ENCODE assay signal across 26 cellular contexts in genomic region chr11:65216830-65217229, GRCh38. TPM values are rescaled to one million over a fixed set of nuclear protein-coding genes. Genes with fewer than 3 reads are reported as not detected.
DNase-seq lines count a peak whose midpoint lies in the region; ATAC-seq, FAIRE-seq and TF ChIP-seq lines count a peak whose summit lies in the region.
"Had no signal": no experiment of that assay in that cellular context is flagged by ENCODE, and none has a peak within 500 bp of the region (broad histone marks: within the 10 kb centered on the region; RNA-seq: fewer than 3 reads in every experiment).

No MANE protein-coding gene starts in this region.

- no peak overlapping the region for H3K4me2 ChIP-seq in GM12878 (ENCODE audit: control insufficient read depth, insufficient read depth)
- H3K4me2 ChIP-seq: BLaER1, KMS-11 had no signal

- 45% methylated on average over 3 of the region's 6 CpGs for WGBS in GM12878 (ENCODE audit: insufficient coverage, insufficient replicate concordance, low lambda C conversion rate, missing lambda C conversion rate)

- POLR2A ChIA-PET in activated CD4-positive, alpha-beta memory T cell treated with anti-CD3 and anti-CD28 coated beads for 36 hours (lab: Charles Lee), result no interaction called here
- POLR2A ChIA-PET in activated CD4-positive, alpha-beta memory T cell treated with anti-CD3 and anti-CD28 coated beads, Interleukin-2, amount 10 ng/mL, durations not matched to agents 7 days and 5 days (lab: Charles Lee), result no interaction called here
- POLR2A ChIA-PET in HEK293 (lab: Yijun Ruan, JAX) (no interaction called here), GM12878 (lab: Charles Lee) (no interaction called here)

- intact Hi-C loops in activated CD4-positive, alpha-beta memory T cell treated with anti-CD3 and anti-CD28 coated beads for 36 hours (cut with micrococcal nuclease), result no loop called here
- intact Hi-C loops in GM12878 (cut with micrococcal nuclease; ENCODE audit: unreplicated experiment), result no loop called here
- intact Hi-C loops in sciatic nerve (cut with DNase I), result no loop called here

- in situ Hi-C loops in GM12878 (cut with MboI), result no loop called here

- RAD21 ChIA-PET in GM12878 (lab: Charles Lee; ENCODE audit: unreplicated experiment), result no interaction called here

- FAIRE-seq in GM12878 (lab: Jason Lieb, UNC), result no peak
- FAIRE-seq: A204.1, islet of Langerhans had no signal

- ATAC-seq in GM12878, result 0 out of 3 replicates have a peak, but pooled peaks have one; percentile 20
- no peak for ATAC-seq in sciatic nerve
- no peak for ATAC-seq in GM18519 (IDR thresholded peaks at IDR 0.05; ENCODE audit: low FRiP score, unreplicated experiment)
- ATAC-seq: SK-N-SH treated with all-trans-retinoic acid at 6 μM for 48 hours had no signal

- H3K27me3 Mint-ChIP-seq in activated CD4-positive, alpha-beta memory T cell treated with anti-CD3 and anti-CD28 coated beads for 36 hours, result peaks cover 3% of the 10 kb centered on the region
- H3K27me3 Mint-ChIP-seq in activated CD4-positive, alpha-beta memory T cell treated with anti-CD3 and anti-CD28 coated beads, Interleukin-2, amount 10 ng/mL, durations not matched to agents 7 days and 5 days, result peaks cover 2% of the 10 kb centered on the region
- H3K27me3 Mint-ChIP-seq: central memory CD8-positive, alpha-beta T cell had no signal

- H3K27ac Mint-ChIP-seq in activated CD4-positive, alpha-beta memory T cell treated with anti-CD3 and anti-CD28 coated beads for 36 hours, result peak overlapping the region; percentile 6
- H3K27ac Mint-ChIP-seq in activated CD4-positive, alpha-beta memory T cell treated with anti-CD3 and anti-CD28 coated beads, Interleukin-2, amount 10 ng/mL, durations not matched to agents 7 days and 5 days, result no peak overlapping the region
- H3K27ac Mint-ChIP-seq: activated naive CD4-positive, alpha-beta T cell treated with anti-CD3 and anti-CD28 coated beads for 36 hours had no signal

- CTCF ChIA-PET in activated CD4-positive, alpha-beta memory T cell treated with anti-CD3 and anti-CD28 coated beads for 36 hours (lab: Charles Lee), result no interaction called here
- CTCF ChIA-PET in activated CD4-positive, alpha-beta memory T cell treated with anti-CD3 and anti-CD28 coated beads, Interleukin-2, amount 10 ng/mL, durations not matched to agents 7 days and 5 days (lab: Charles Lee), result no interaction called here
- CTCF ChIA-PET in HEK293 (lab: Yijun Ruan, JAX), result interaction anchor here (0.5 to 0.6 kb wide), 2 partner anchors 294 to 371 kb away, joined by 3 to 4 read pairs; no protein-coding TSS in a partner anchor
- CTCF ChIA-PET in GM12878 (lab: Yijun Ruan, JAX), result interaction anchor here (0.6 kb wide), 1 partner anchor 55 kb away, joined by 3 read pairs; no protein-coding TSS in a partner anchor

- H3K9me3 Mint-ChIP-seq in activated CD4-positive, alpha-beta memory T cell treated with anti-CD3 and anti-CD28 coated beads for 36 hours, result peaks cover 4% of the 10 kb centered on the region
- H3K9me3 Mint-ChIP-seq in activated CD4-positive, alpha-beta memory T cell treated with anti-CD3 and anti-CD28 coated beads, Interleukin-2, amount 10 ng/mL, durations not matched to agents 7 days and 5 days, result no peaks in the 10 kb centered on the region
- H3K9me3 Mint-ChIP-seq: central memory CD8-positive, alpha-beta T cell had no signal

- no peak overlapping the region for H3K4me3 ChIP-seq in HEK293 (ENCODE audit: low read depth, low read length)
- H3K4me3 ChIP-seq in GM12878, result no peak overlapping the region
- H3K4me3 ChIP-seq: BLaER1, right atrium auricular region had no signal

- TF ChIP-seq CTCF in HEK293 (tag by site-specific recombination; IDR thresholded peaks at IDR 0.05) (no peak), GM12878 (IDR thresholded peaks at IDR 0.05 in 2 of 3, conservative IDR thresholded peaks at IDR 0.05 in 1 of 3; ENCODE audit: control insufficient read depth in 2 of 3, extremely low read depth in 1 of 3, insufficient read depth in 1 of 3, low read depth in 3 of 3, low read length in 3 of 3) (no peak)

- SMC1A ChIA-PET in GM12878 (lab: Charles Lee; ENCODE audit: uncharacterized antibody, unreplicated experiment), result no interaction called here

- no peak for DNase-seq in activated CD4-positive, alpha-beta memory T cell treated with anti-CD3 and anti-CD28 coated beads for 36 hours
- no peak for DNase-seq in activated CD4-positive, alpha-beta memory T cell treated with anti-CD3 and anti-CD28 coated beads, Interleukin-2, amount 10 ng/mL, durations not matched to agents 7 days and 5 days
- DNase-seq in GM12878 (ENCODE audit: low read depth, low spot score) (no peak), sciatic nerve (ENCODE audit: low spot score) (peak; percentile 32), SKM-1 treated with dmso at 0.1 percent for 144 hours (lab: John Stamatoyannopoulos, UW; ENCODE audit: unreplicated experiment) (no peak), SIG-M5 (lab: John Stamatoyannopoulos, UW) (no peak)
- DNase-seq: activated naive CD4-positive, alpha-beta T cell treated with anti-CD3 and anti-CD28 coated beads for 36 hours; aorta; foreskin fibroblast; hippocampal formation; NCI-H1048; NCI-H2081 treated with DMSO at 0.1 percent for 48 hours; RPMI8226; T1000 had no signal

- TF ChIP-seq POLR2A in GM12878 (IDR thresholded peaks at IDR 0.05; ENCODE audit: low read depth, low read length), result no peak

- H4K20me1 ChIP-seq in GM12878 (ENCODE audit: control insufficient read depth, insufficient read depth), result no peaks in the 10 kb centered on the region
- H4K20me1 ChIP-seq: BLaER1 had no signal

- no peak overlapping the region for H2AFZ ChIP-seq in GM12878 (ENCODE audit: control insufficient read depth, low read depth, low read length)

- H3K9me3 ChIP-seq in HEK293 (ENCODE audit: control insufficient read depth, insufficient read depth, low read depth, low read length) (no peaks in the 10 kb centered on the region), GM12878 (replicated peaks; ENCODE audit: control insufficient read depth, insufficient read depth, low read length) (no peaks in the 10 kb centered on the region)
- H3K9me3 ChIP-seq: BLaER1, right atrium auricular region had no signal

- H3K4me1 ChIP-seq in HEK293 (ENCODE audit: control insufficient read depth, insufficient read depth, low read length), result no peaks in the 10 kb centered on the region; the same call in 1 of the 2 replicates
- peaks cover 7% of the 10 kb centered on the region for H3K4me1 ChIP-seq in GM12878 (ENCODE audit: control insufficient read depth, insufficient read depth, low read length)
- H3K4me1 ChIP-seq: right atrium auricular region had no signal

- H3K4me3 Mint-ChIP-seq in activated CD4-positive, alpha-beta memory T cell treated with anti-CD3 and anti-CD28 coated beads for 36 hours, result no peak overlapping the region
- no peak overlapping the region for H3K4me3 Mint-ChIP-seq in activated CD4-positive, alpha-beta memory T cell treated with anti-CD3 and anti-CD28 coated beads, Interleukin-2, amount 10 ng/mL, durations not matched to agents 7 days and 5 days
- H3K4me3 Mint-ChIP-seq: activated naive CD4-positive, alpha-beta T cell treated with anti-CD3 and anti-CD28 coated beads for 36 hours; central memory CD8-positive, alpha-beta T cell had no signal

- no peak for TF ChIP-seq EP300 in GM12878 (IDR thresholded peaks at IDR 0.05; ENCODE audit: borderline replicate concordance in 1 of 2, control insufficient read depth in 1 of 2, low read depth in 2 of 2, low read length in 2 of 2)

- BruUV-seq in GM12878 (replicated peaks; lab: Mats Ljungman, UMichigan), result no TSS peak

- H3K27me3 ChIP-seq in GM12878 (replicated peaks in 1 of 2; ENCODE audit: control insufficient read depth in 2 of 2, insufficient read depth in 2 of 2, low read length in 1 of 2), result no peaks in the 10 kb centered on the region
- H3K27me3 ChIP-seq: BLaER1, right atrium auricular region had no signal

- TF ChIP-seq RAD21 in GM12878 (IDR thresholded peaks at IDR 0.05; ENCODE audit: insufficient read depth, low read depth, low read length), result no peak

- peaks cover 0 to 3% of the 10 kb centered on the region in 2 experiments; a peak in 1 of 3 replicates for H3K36me3 ChIP-seq in HEK293 (ENCODE audit: control insufficient read depth in 2 of 2, insufficient read depth in 1 of 2, low read length in 2 of 2)
- H3K36me3 ChIP-seq in GM12878 (ENCODE audit: control insufficient read depth in 2 of 2, insufficient read depth in 2 of 2, low read length in 1 of 2), result no peaks in the 10 kb centered on the region

- no peak overlapping the region for H3K27ac ChIP-seq in HEK293 (ENCODE audit: extremely low read depth, low read depth, low read length)
- no peak overlapping the region for H3K27ac ChIP-seq in GM12878 (ENCODE audit: control insufficient read depth, insufficient read depth)
- H3K27ac ChIP-seq: BLaER1, KMS-11, right atrium auricular region had no signal

- H3K4me1 Mint-ChIP-seq in activated CD4-positive, alpha-beta memory T cell treated with anti-CD3 and anti-CD28 coated beads for 36 hours (ENCODE audit: low read depth), result peaks cover 22% of the 10 kb centered on the region
- H3K4me1 Mint-ChIP-seq in activated CD4-positive, alpha-beta memory T cell treated with anti-CD3 and anti-CD28 coated beads, Interleukin-2, amount 10 ng/mL, durations not matched to agents 7 days and 5 days, result peaks cover 32% of the 10 kb centered on the region

- H3K9ac ChIP-seq in GM12878 (ENCODE audit: control insufficient read depth, insufficient read depth, low read length), result no peak overlapping the region
- H3K9ac ChIP-seq: BLaER1, KMS-11 had no signal

- H3K79me2 ChIP-seq in GM12878 (ENCODE audit: control insufficient read depth, insufficient read depth, low read length), result no peaks in the 10 kb centered on the region

- H3K36me3 Mint-ChIP-seq in activated CD4-positive, alpha-beta memory T cell treated with anti-CD3 and anti-CD28 coated beads for 36 hours, result peaks cover 3% of the 10 kb centered on the region
- peaks cover 3% of the 10 kb centered on the region for H3K36me3 Mint-ChIP-seq in activated CD4-positive, alpha-beta memory T cell treated with anti-CD3 and anti-CD28 coated beads, Interleukin-2, amount 10 ng/mL, durations not matched to agents 7 days and 5 days (ENCODE audit: low read depth)

RNA-seq across cellular contexts. Expression of gene CAPN1, which starts 35.1 kb away (rescaled TPM):
- total RNA-seq in activated CD4-positive, alpha-beta memory T cell treated with anti-CD3 and anti-CD28 coated beads for 36 hours, result 100 to 1,000 TPM; 111 to 116 TPM
- total RNA-seq in activated CD4-positive, alpha-beta memory T cell treated with anti-CD3 and anti-CD28 coated beads, Interleukin-2, amount 10 ng/mL, durations not matched to agents 7 days and 5 days, result 100 to 1,000 TPM; 164 to 167 TPM
- total RNA-seq in GM12878 (2013; cell fraction: nucleolus; rRNA removed), result 125 and 149 TPM in 2 replicates
- total RNA-seq in GM12878 (2014; rRNA removed) (67.1 and 78.0 TPM in 2 replicates), GM12878 (2014; rRNA removed; fragmentation: Illumina TruSeq; extraction: Trizol) (27.4 and 33.0 TPM in 2 replicates), GM12878 (2021) (167 and 186 TPM in 2 replicates), sciatic nerve (125 TPM)
- 43.2 TPM for polyA plus RNA-seq in GM12878 (2011; ENCODE audit: low read depth)
- polyA plus RNA-seq in GM12878 (2011; rRNA removed) (24.2 and 68.4 TPM in 2 replicates), GM12878 (2014; fragmentation: Illumina TruSeq; extraction: Trizol) (23.6 and 76.6 TPM in 2 replicates), GM12878 (2014; fragmentation: Nextera tagmentation; extraction: Ambion mirVana) (1 to 10 TPM; 2.2 to 7.9 TPM), GM12878 (2014; rRNA removed) (100 and 112 TPM in 2 replicates), GM12878 (2016; fragmentation: Nextera tagmentation; extraction: Ambion mirVana) (100 to 1,000 TPM; 103 to 104 TPM)
- polyA plus RNA-seq in GM12878 (2011; cell fraction: cytosol; rRNA removed), result 53.2 and 60.8 TPM in 2 replicates
- 254 and 282 TPM in 2 replicates for polyA plus RNA-seq in GM12878 (2011; cell fraction: nucleus; rRNA removed)
- polyA plus RNA-seq in GM12878 (2012), result 81.0 and 82.7 TPM in 2 replicates
- 51.0 and 81.0 TPM in 2 replicates for polyA minus RNA-seq in GM12878 (2011; rRNA and poly(A)+ RNA removed)
- 38.8 and 42.7 TPM in 2 replicates for polyA minus RNA-seq in GM12878 (2011; cell fraction: cytosol; rRNA and poly(A)+ RNA removed)
- 42.9 and 65.4 TPM in 2 replicates for polyA minus RNA-seq in GM12878 (2011; cell fraction: nucleus; rRNA and poly(A)+ RNA removed)

RNA-seq across cellular contexts. Expression of gene POLA2, which starts 44.9 kb away (rescaled TPM):
- total RNA-seq in activated CD4-positive, alpha-beta memory T cell treated with anti-CD3 and anti-CD28 coated beads for 36 hours, result 10 to 100 TPM; 62.9 to 66.9 TPM
- 10 to 100 TPM; 42.0 to 51.1 TPM for total RNA-seq in activated CD4-positive, alpha-beta memory T cell treated with anti-CD3 and anti-CD28 coated beads, Interleukin-2, amount 10 ng/mL, durations not matched to agents 7 days and 5 days
- 81.0 and 93.1 TPM in 2 replicates for total RNA-seq in GM12878 (2013; cell fraction: nucleolus; rRNA removed)
- total RNA-seq in GM12878 (2014; rRNA removed) (53.8 and 56.5 TPM in 2 replicates), GM12878 (2014; rRNA removed; fragmentation: Illumina TruSeq; extraction: Trizol) (53.4 and 55.5 TPM in 2 replicates), GM12878 (2021) (46.2 and 49.5 TPM in 2 replicates), sciatic nerve (5.5 TPM)
- 11.7 TPM for polyA plus RNA-seq in GM12878 (2011; ENCODE audit: low read depth)
- polyA plus RNA-seq in GM12878 (2011; rRNA removed) (75.3 and 93.0 TPM in 2 replicates), GM12878 (2014; fragmentation: Illumina TruSeq; extraction: Trizol) (121 and 146 TPM in 2 replicates), GM12878 (2014; fragmentation: Nextera tagmentation; extraction: Ambion mirVana) (1 to 10 TPM; 4.2 to 8.7 TPM), GM12878 (2014; rRNA removed) (55.8 and 56.3 TPM in 2 replicates), GM12878 (2016; fragmentation: Nextera tagmentation; extraction: Ambion mirVana) (100 to 1,000 TPM; 112 to 115 TPM)
- 76.4 and 81.2 TPM in 2 replicates for polyA plus RNA-seq in GM12878 (2011; cell fraction: cytosol; rRNA removed)
- 87.8 and 107 TPM in 2 replicates for polyA plus RNA-seq in GM12878 (2011; cell fraction: nucleus; rRNA removed)
- 22.4 and 27.2 TPM in 2 replicates for polyA plus RNA-seq in GM12878 (2012)
- 89.5 and 104 TPM in 2 replicates for polyA minus RNA-seq in GM12878 (2011; rRNA and poly(A)+ RNA removed)
- 20.0 and 23.6 TPM in 2 replicates for polyA minus RNA-seq in GM12878 (2011; cell fraction: cytosol; rRNA and poly(A)+ RNA removed)
- polyA minus RNA-seq in GM12878 (2011; cell fraction: nucleus; rRNA and poly(A)+ RNA removed), result 37.4 and 51.2 TPM in 2 replicates

RNA-seq across cellular contexts. Expression of gene SPDYC, which starts 46.8 kb away (rescaled TPM):
- total RNA-seq in activated CD4-positive, alpha-beta memory T cell treated with anti-CD3 and anti-CD28 coated beads for 36 hours, result not detected
- not detected for total RNA-seq in activated CD4-positive, alpha-beta memory T cell treated with anti-CD3 and anti-CD28 coated beads, Interleukin-2, amount 10 ng/mL, durations not matched to agents 7 days and 5 days
- not detected in 2 replicates for total RNA-seq in GM12878 (2013; cell fraction: nucleolus; rRNA removed)
- not detected in 2 replicates for total RNA-seq in GM12878 (2014; rRNA removed)
- total RNA-seq in GM12878 (2014; rRNA removed; fragmentation: Illumina TruSeq; extraction: Trizol), result not detected in 2 replicates
- not detected in 2 replicates for total RNA-seq in GM12878 (2021)
- polyA plus RNA-seq in GM12878 (2011; ENCODE audit: low read depth), result not detected
- not detected in 2 replicates for polyA plus RNA-seq in GM12878 (2011; rRNA removed)
- polyA plus RNA-seq in GM12878 (2011; cell fraction: cytosol; rRNA removed), result not detected in 2 replicates
- polyA plus RNA-seq in GM12878 (2011; cell fraction: nucleus; rRNA removed), result not detected in 2 replicates
- polyA plus RNA-seq in GM12878 (2012), result not detected in 2 replicates
- not detected in 2 replicates for polyA plus RNA-seq in GM12878 (2014; fragmentation: Illumina TruSeq; extraction: Trizol)
- not detected for polyA plus RNA-seq in GM12878 (2014; fragmentation: Nextera tagmentation; extraction: Ambion mirVana)
- not detected in 2 replicates for polyA plus RNA-seq in GM12878 (2014; rRNA removed)
- not detected for polyA plus RNA-seq in GM12878 (2016; fragmentation: Nextera tagmentation; extraction: Ambion mirVana)
- not detected in 2 replicates for polyA minus RNA-seq in GM12878 (2011; rRNA and poly(A)+ RNA removed)
- polyA minus RNA-seq in GM12878 (2011; cell fraction: cytosol; rRNA and poly(A)+ RNA removed), result not detected in 2 replicates
- not detected in 2 replicates for polyA minus RNA-seq in GM12878 (2011; cell fraction: nucleus; rRNA and poly(A)+ RNA removed)
- total RNA-seq in sciatic nerve, result not detected
- total RNA-seq: activated naive CD4-positive, alpha-beta T cell treated with anti-CD3 and anti-CD28 coated beads for 36 hours; aorta; epithelial cell of proximal tubule; lung microvascular endothelial cell; NCI-H460; right atrium auricular region had no signal
- polyA plus RNA-seq: aorta had no signal

Comparison
In these comparisons a context has a peak if more than half of its experiments do, and no peak if none do; other contexts are left out.
1. CTCF ChIA-PET loops: an anchor here in HEK293 (0.5 to 0.6 kb wide) and GM12878 (0.6 kb wide); none called in activated CD4-positive, alpha-beta memory T cell treated with anti-CD3 and anti-CD28 coated beads for 36 hours and activated CD4-positive, alpha-beta memory T cell treated with anti-CD3 and anti-CD28 coated beads, Interleukin-2, amount 10 ng/mL, durations not matched to agents 7 days and 5 days.